ENCODE assay signal across 28 cellular contexts in genomic region chr2:53091183-53091582, GRCh38.
"Had no signal": no experiment of that assay in that cellular context is flagged by ENCODE, and none has a peak within 500 bp of the region (broad histone marks: within the 10 kb centered on the region; RNA-seq: fewer than 3 reads in every experiment).

No MANE protein-coding gene starts in this region.

- DNase-seq: colonic mucosa; effector CD8-positive, alpha-beta T cell; endodermal cell; erythroblast; esophagus squamous epithelium; hypothalamus; immature natural killer cell; islet precursor cell; kidney glomerular epithelial cell; left ventricle myocardium superior; lower lobe of right lung; naive B cell; right cardiac atrium; sigmoid colon; stimulated activated CD4-positive, alpha-beta T cell treated with anti-CD3 and anti-CD28 coated beads, Interleukin-2, amount 100 ng/mL, for 24 hours; stimulated activated CD4-positive, alpha-beta T cell treated with anti-CD3 and anti-CD28 coated beads, Interleukin-4, amount 100 ng/mL, for 24 hours; stimulated activated naive CD8-positive, alpha-beta T cell treated with anti-CD3 and anti-CD28 coated beads, Interleukin-15, Interleukin-2, amounts not matched to agents 100 U/mL and 50 U/mL, for 24 hours; substantia nigra; testis; tibial artery had no signal

- ATAC-seq: left ventricle myocardium superior; lower lobe of right lung; right cardiac atrium; stimulated activated memory B cell treated with anti-CD40 and anti-IgM and Interleukin-4, amounts not matched to agents 10 μg/mL and 1 μg/mL and 100 μg/mL, for 72 hours; stimulated activated naive CD8-positive, alpha-beta T cell treated with anti-CD3 and anti-CD28 coated beads, Interleukin-15, Interleukin-2, amounts not matched to agents 100 U/mL and 50 U/mL, for 24 hours had no signal

- H3K27ac Mint-ChIP-seq: dendritic cell treated with granulocyte-macrophage colony-stimulating factor and Interleukin-4, amounts not matched to agents 40 ng/mL and 50 ng/mL, for 4 days; endodermal cell; immature natural killer cell; memory B cell; naive B cell; nephron; neural progenitor cell; stimulated activated memory B cell treated with anti-CD40 and anti-IgM and Interleukin-4, amounts not matched to agents 10 μg/mL and 1 μg/mL and 100 μg/mL, for 72 hours; type B pancreatic cell had no signal

- H3K36me3 ChIP-seq: colonic mucosa, esophagus squamous epithelium, lower lobe of right lung, neural progenitor cell, prostate gland, sigmoid colon, tibial artery had no signal

- H3K4me1 Mint-ChIP-seq: immature natural killer cell; memory B cell; naive B cell; neural progenitor cell; stimulated activated memory B cell treated with anti-CD40 and anti-IgM and Interleukin-4, amounts not matched to agents 10 μg/mL and 1 μg/mL and 100 μg/mL, for 72 hours had no signal

- FAIRE-seq: frontal cortex had no signal

- H3K4me3 ChIP-seq: colonic mucosa, esophagus squamous epithelium, lower lobe of right lung, neural progenitor cell, prostate gland, sigmoid colon, testis, tibial artery had no signal

- H3K36me3 Mint-ChIP-seq: immature natural killer cell; memory B cell; naive B cell; neural progenitor cell; stimulated activated memory B cell treated with anti-CD40 and anti-IgM and Interleukin-4, amounts not matched to agents 10 μg/mL and 1 μg/mL and 100 μg/mL, for 72 hours; type B pancreatic cell had no signal

- H3K9me3 Mint-ChIP-seq: dendritic cell treated with granulocyte-macrophage colony-stimulating factor and Interleukin-4, amounts not matched to agents 40 ng/mL and 50 ng/mL, for 4 days; nephron; neural progenitor cell; type B pancreatic cell had no signal

- H3K27me3 ChIP-seq: colonic mucosa, esophagus squamous epithelium, neural progenitor cell, sigmoid colon, testis, tibial artery had no signal

- H3K27me3 Mint-ChIP-seq: dendritic cell treated with granulocyte-macrophage colony-stimulating factor and Interleukin-4, amounts not matched to agents 40 ng/mL and 50 ng/mL, for 4 days; memory B cell; naive B cell; stimulated activated memory B cell treated with anti-CD40 and anti-IgM and Interleukin-4, amounts not matched to agents 10 μg/mL and 1 μg/mL and 100 μg/mL, for 72 hours; type B pancreatic cell had no signal

- H3K4me3 Mint-ChIP-seq: dendritic cell treated with granulocyte-macrophage colony-stimulating factor and Interleukin-4, amounts not matched to agents 40 ng/mL and 50 ng/mL, for 4 days; endodermal cell; immature natural killer cell; memory B cell; naive B cell; nephron; neural progenitor cell; stimulated activated memory B cell treated with anti-CD40 and anti-IgM and Interleukin-4, amounts not matched to agents 10 μg/mL and 1 μg/mL and 100 μg/mL, for 72 hours; type B pancreatic cell had no signal
